Comparison of ENCODE assay signal across 18 cellular contexts in genomic region chr4:81227968-81228367, GRCh38. TPM values are rescaled to one million over a fixed set of nuclear protein-coding genes. Genes with fewer than 3 reads are reported as not detected.
DNase-seq lines count a peak whose midpoint lies in the region; ATAC-seq and TF ChIP-seq lines count a peak whose summit lies in the region.
"Had no signal": no experiment of that assay in that cellular context is flagged by ENCODE, and none has a peak within 500 bp of the region (broad histone marks: within the 10 kb centered on the region; RNA-seq: fewer than 3 reads in every experiment).

No MANE protein-coding gene starts in this region.

- H3K27ac Mint-ChIP-seq in H9 (no peak overlapping the region), WTC11 (no peak overlapping the region)
- H3K27ac Mint-ChIP-seq: CD4-positive, alpha-beta T cell had no signal

- H2BK120ac ChIP-seq in H9 (ENCODE audit: low read depth, low read length, poor library complexity, severe bottlenecking) = no peak overlapping the region

- H3K27me3 Mint-ChIP-seq in H9 (ENCODE audit: low read depth) (peaks cover 2% of the 10 kb centered on the region), WTC11 (ENCODE audit: low read depth) (peaks cover 5% of the 10 kb centered on the region; the same call in 1 of the 2 replicates)
- H3K27me3 Mint-ChIP-seq: CD4-positive, alpha-beta T cell had no signal

- H2AK5ac ChIP-seq in H9 (ENCODE audit: insufficient read length, low read length) = no peak overlapping the region

- DNase-seq in NCI-H748 (lab: John Stamatoyannopoulos, UW; ENCODE audit: unreplicated experiment) (peak; percentile 20), NCI-H748 treated with DMSO at 0.1 percent for 48 hours (lab: John Stamatoyannopoulos, UW) (no peak), H9 (peak; percentile 40), WTC11 (ENCODE audit: low spot score) (no peak), left colon (no peak)
- DNase-seq in stimulated activated CD8-positive, alpha-beta memory T cell treated with anti-CD3 and anti-CD28 coated beads, Interleukin-4, amount 100 ng/mL, for 48 hours = no peak
- DNase-seq: C1 segment of cervical spinal cord; CD4-positive, alpha-beta T cell; CD8-positive, alpha-beta memory T cell; DMS 273 treated with DMSO at 0.1 percent for 48 hours; DMS79; EL; GF-D8; GOT3 had no signal

- H3K23me2 ChIP-seq in H9 (ENCODE audit: insufficient read length, low read depth, low read length, poor library complexity, severe bottlenecking) = no peaks in the 10 kb centered on the region

- H2BK12ac ChIP-seq in H9 (ENCODE audit: insufficient read length, low read depth, low read length) = no peak overlapping the region

- intact Hi-C loops in left colon (cut with DNase I, micrococcal nuclease) = no loop called here

- H3K4me3 Mint-ChIP-seq in H9 = no peak overlapping the region
- H3K4me3 Mint-ChIP-seq in WTC11 = 0 out of 2 replicates have a peak overlapping the region, but pooled peaks have one; percentile 4
- H3K4me3 Mint-ChIP-seq: CD4-positive, alpha-beta T cell; CD8-positive, alpha-beta memory T cell had no signal

- H2BK15ac ChIP-seq in H9 (ENCODE audit: low read depth, low read length) = no peak overlapping the region

- POLR2A ChIA-PET in WTC11 (lab: Charles Lee) = no interaction called here

- no peaks in the 10 kb centered on the region for H3K79me1 ChIP-seq in H9 (ENCODE audit: insufficient read depth, low read depth, low read length, poor library complexity, severe bottlenecking)

- H3K4me2 ChIP-seq in H9 (ENCODE audit: insufficient read depth, insufficient read length, low read length) = no peak overlapping the region

- TF ChIP-seq CTCF in H9 (conservative IDR thresholded peaks at IDR 0.05) (no peak), WTC11 (IDR thresholded peaks at IDR 0.05) (no peak)

- H3K14ac ChIP-seq in H9 (ENCODE audit: insufficient read depth, low read length) = no peak overlapping the region

- no peak overlapping the region for H3K18ac ChIP-seq in H9 (ENCODE audit: insufficient read length, low read depth, low read length)

- no peaks in the 10 kb centered on the region; a peak in 1 of 4 replicates for H3K4me1 Mint-ChIP-seq in H9
- H3K4me1 Mint-ChIP-seq in WTC11 = peaks cover 23% of the 10 kb centered on the region
- H3K4me1 Mint-ChIP-seq: CD8-positive, alpha-beta memory T cell had no signal

- no peaks in the 10 kb centered on the region for H3K4me1 ChIP-seq in H9 (ENCODE audit: insufficient read depth, low read length)

- no peaks in the 10 kb centered on the region for H3K27me3 ChIP-seq in H9 (ENCODE audit: insufficient read depth, low read length)

- no CpG with 5 or more reads among the region's 6 CpGs for WGBS in H9 (ENCODE audit: extremely low coverage, insufficient read length, low lambda C conversion rate)

- no peak overlapping the region for H2BK5ac ChIP-seq in H9 (ENCODE audit: insufficient read length, low read length)

- H3K9me3 ChIP-seq in H9 (ENCODE audit: control insufficient read depth, low read depth, low read length) = peaks cover 9% of the 10 kb centered on the region

- no peak overlapping the region for H3K4ac ChIP-seq in H9 (ENCODE audit: low read depth, low read length)

- no peak overlapping the region for H3K27ac ChIP-seq in H9 (ENCODE audit: insufficient read length, low read depth, low read length)

- no peak overlapping the region for H3T11ph ChIP-seq in H9 (ENCODE audit: low read length)

- no peaks in the 10 kb centered on the region for H3K79me2 ChIP-seq in H9 (ENCODE audit: insufficient read depth, low read length)

- H3K36me3 Mint-ChIP-seq in H9 (ENCODE audit: insufficient read depth in 1 of 3, low read depth in 3 of 3) (peaks cover 21 to 25% (median 23%) of the 10 kb centered on the region in 3 experiments), WTC11 (peaks cover 41% of the 10 kb centered on the region)

- no peak overlapping the region for H4K5ac ChIP-seq in H9 (ENCODE audit: insufficient read length, low read depth, low read length)

- no peak overlapping the region for H3K56ac ChIP-seq in H9 (ENCODE audit: insufficient read length, low read depth, low read length)

- H4K20me1 ChIP-seq in H9 (ENCODE audit: control insufficient read depth, insufficient read depth, insufficient read length) = no peaks in the 10 kb centered on the region

- no peak overlapping the region for H2BK20ac ChIP-seq in H9 (ENCODE audit: low read depth, low read length, poor library complexity, severe bottlenecking)

- no peak overlapping the region for H3K9ac ChIP-seq in H9 (ENCODE audit: extremely low read depth, insufficient read length, low read length)

- ATAC-seq in WTC11 (peak; percentile 80), left colon (no peak), HG02884 (IDR thresholded peaks at IDR 0.05; ENCODE audit: unreplicated experiment) (no peak)
- ATAC-seq: HCT116 had no signal

- H2AFZ ChIP-seq in H9 (ENCODE audit: low read length) = no peak overlapping the region

- CTCF ChIA-PET in WTC11 (lab: Charles Lee) = interaction anchor here (0.8 to 1.3 kb wide), 3 partner anchors 13 to 32 kb away, joined by 3 to 4 read pairs (median 4); partner anchors contain the start of gene PRKG2

- H4K8ac ChIP-seq in H9 (replicated peaks; ENCODE audit: insufficient read length, low read depth, low read length) = no peak overlapping the region

- H3K9me3 Mint-ChIP-seq in H9 = peaks cover 22 to 25% of the 10 kb centered on the region in 2 experiments
- peaks cover 53% of the 10 kb centered on the region for H3K9me3 Mint-ChIP-seq in WTC11
- H3K9me3 Mint-ChIP-seq: CD4-positive, alpha-beta T cell had no signal

- H4K91ac ChIP-seq in H9 (ENCODE audit: insufficient read length, low read depth, low read length) = no peak overlapping the region

- no peak overlapping the region for H3K23ac ChIP-seq in H9 (ENCODE audit: insufficient read length, low read depth, low read length)

TF ChIP-seq in WTC11, 78 proteins besides CTCF, POLR2A, EP300 and RAD21:
- no peak for TF ChIP-seq SMAD3 (CRISPR knock-in tag; IDR thresholded peaks at IDR 0.05; ENCODE audit: borderline replicate concordance)
- TF ChIP-seq, protein P1, sequence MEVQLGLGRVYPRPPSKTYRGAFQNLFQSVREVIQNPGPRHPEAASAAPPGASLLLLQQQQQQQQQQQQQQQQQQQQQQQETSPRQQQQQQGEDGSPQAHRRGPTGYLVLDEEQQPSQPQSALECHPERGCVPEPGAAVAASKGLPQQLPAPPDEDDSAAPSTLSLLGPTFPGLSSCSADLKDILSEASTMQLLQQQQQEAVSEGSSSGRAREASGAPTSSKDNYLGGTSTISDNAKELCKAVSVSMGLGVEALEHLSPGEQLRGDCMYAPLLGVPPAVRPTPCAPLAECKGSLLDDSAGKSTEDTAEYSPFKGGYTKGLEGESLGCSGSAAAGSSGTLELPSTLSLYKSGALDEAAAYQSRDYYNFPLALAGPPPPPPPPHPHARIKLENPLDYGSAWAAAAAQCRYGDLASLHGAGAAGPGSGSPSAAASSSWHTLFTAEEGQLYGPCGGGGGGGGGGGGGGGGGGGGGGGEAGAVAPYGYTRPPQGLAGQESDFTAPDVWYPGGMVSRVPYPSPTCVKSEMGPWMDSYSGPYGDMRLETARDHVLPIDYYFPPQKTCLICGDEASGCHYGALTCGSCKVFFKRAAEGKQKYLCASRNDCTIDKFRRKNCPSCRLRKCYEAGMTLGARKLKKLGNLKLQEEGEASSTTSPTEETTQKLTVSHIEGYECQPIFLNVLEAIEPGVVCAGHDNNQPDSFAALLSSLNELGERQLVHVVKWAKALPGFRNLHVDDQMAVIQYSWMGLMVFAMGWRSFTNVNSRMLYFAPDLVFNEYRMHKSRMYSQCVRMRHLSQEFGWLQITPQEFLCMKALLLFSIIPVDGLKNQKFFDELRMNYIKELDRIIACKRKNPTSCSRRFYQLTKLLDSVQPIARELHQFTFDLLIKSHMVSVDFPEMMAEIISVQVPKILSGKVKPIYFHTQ (CRISPR knock-in tag; IDR thresholded peaks at IDR 0.05) = no peak
- TF ChIP-seq, protein P2, sequence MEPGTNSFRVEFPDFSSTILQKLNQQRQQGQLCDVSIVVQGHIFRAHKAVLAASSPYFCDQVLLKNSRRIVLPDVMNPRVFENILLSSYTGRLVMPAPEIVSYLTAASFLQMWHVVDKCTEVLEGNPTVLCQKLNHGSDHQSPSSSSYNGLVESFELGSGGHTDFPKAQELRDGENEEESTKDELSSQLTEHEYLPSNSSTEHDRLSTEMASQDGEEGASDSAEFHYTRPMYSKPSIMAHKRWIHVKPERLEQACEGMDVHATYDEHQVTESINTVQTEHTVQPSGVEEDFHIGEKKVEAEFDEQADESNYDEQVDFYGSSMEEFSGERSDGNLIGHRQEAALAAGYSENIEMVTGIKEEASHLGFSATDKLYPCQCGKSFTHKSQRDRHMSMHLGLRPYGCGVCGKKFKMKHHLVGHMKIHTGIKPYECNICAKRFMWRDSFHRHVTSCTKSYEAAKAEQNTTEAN (CRISPR knock-in tag; IDR thresholded peaks at IDR 0.05) = no peak
- TF ChIP-seq IRF2 (CRISPR knock-in tag; IDR thresholded peaks at IDR 0.05; ENCODE audit: borderline replicate concordance, low read depth) = no peak
- no peak for TF ChIP-seq FOXP1 (CRISPR knock-in tag; IDR thresholded peaks at IDR 0.05; ENCODE audit: borderline replicate concordance)
- TF ChIP-seq, protein P3, sequence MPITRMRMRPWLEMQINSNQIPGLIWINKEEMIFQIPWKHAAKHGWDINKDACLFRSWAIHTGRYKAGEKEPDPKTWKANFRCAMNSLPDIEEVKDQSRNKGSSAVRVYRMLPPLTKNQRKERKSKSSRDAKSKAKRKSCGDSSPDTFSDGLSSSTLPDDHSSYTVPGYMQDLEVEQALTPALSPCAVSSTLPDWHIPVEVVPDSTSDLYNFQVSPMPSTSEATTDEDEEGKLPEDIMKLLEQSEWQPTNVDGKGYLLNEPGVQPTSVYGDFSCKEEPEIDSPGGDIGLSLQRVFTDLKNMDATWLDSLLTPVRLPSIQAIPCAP (CRISPR knock-in tag; IDR thresholded peaks at IDR 0.05) = no peak
- TF ChIP-seq ZNF425 (CRISPR knock-in tag; conservative IDR thresholded peaks at IDR 0.05) = no peak
- no peak for TF ChIP-seq SP1 (CRISPR knock-in tag; conservative IDR thresholded peaks at IDR 0.05)

RNA-seq across cellular contexts. Expression of gene PRKG2, which starts 12.9 kb away (rescaled TPM):
- total RNA-seq in H9 (2021) = 1.6 and 1.9 TPM in 2 replicates
- total RNA-seq in WTC11 (2021) = 1.9 to 3.6 TPM (median 2.7 TPM) in 3 replicates
- total RNA-seq in left colon = 10 to 100 TPM in 1 of 2 donors, 1 to 10 TPM in 1; 8.0 to 12.3 TPM
- total RNA-seq: A673, G401 had no signal

Comparison
In these comparisons a context has a peak if more than half of its experiments do, and no peak if none do; other contexts are left out.
1. DNase-seq: peak in NCI-H748 (single experiment) and H9 (single experiment); none in NCI-H748 treated with DMSO at 0.1 percent for 48 hours (single experiment), WTC11 (single experiment), left colon (0 of 2) and stimulated activated CD8-positive, alpha-beta memory T cell treated with anti-CD3 and anti-CD28 coated beads, Interleukin-4, amount 100 ng/mL, for 48 hours (single experiment).